In the genomic region with DNA sequence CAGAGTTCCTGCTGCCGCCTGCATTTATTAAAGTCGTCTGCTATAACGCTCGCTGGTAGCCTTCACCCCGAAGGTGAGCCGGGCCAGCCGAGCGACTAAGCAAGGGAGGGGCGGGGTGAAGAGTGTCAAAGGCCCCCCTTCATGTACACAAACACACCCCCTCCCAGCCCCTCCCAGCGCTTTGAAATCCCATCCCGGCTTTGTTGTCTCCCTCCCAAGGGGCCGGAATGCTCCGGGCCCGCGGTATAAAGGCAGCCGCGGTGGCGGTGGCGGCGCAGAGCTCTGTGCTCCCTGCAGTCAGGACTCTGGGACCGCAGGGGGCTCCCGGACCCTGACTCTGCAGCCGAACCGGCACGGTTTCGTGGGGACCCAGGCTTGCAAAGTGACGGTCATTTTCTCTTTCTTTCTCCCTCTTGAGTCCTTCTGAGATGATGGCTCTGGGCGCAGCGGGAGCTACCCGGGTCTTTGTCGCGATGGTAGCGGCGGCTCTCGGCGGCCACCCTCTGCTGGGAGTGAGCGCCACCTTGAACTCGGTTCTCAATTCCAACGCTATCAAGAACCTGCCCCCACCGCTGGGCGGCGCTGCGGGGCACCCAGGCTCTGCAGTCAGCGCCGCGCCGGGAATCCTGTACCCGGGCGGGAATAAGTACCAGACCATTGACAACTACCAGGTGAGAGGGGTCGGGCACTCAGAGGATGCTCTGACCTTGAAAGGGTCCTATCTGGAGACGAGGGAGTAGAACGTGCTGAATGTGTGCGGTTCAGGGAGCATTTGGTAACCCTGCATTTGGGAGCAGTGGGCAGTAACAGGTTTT, we compare ENCODE assay signal across 8 cellular contexts. TPM values are rescaled to one million over a fixed set of nuclear protein-coding genes. Genes with fewer than 3 reads are reported as not detected.
A peak's percentile ranks its signal among the peaks of the same experiment; 100 is the strongest.
DNase-seq lines count a peak whose midpoint lies in the region; ATAC-seq and TF ChIP-seq lines count a peak whose summit lies in the region.

A gene with protein sequence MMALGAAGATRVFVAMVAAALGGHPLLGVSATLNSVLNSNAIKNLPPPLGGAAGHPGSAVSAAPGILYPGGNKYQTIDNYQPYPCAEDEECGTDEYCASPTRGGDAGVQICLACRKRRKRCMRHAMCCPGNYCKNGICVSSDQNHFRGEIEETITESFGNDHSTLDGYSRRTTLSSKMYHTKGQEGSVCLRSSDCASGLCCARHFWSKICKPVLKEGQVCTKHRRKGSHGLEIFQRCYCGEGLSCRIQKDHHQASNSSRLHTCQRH (plus strand): TSS at position 275 of the 815 bp plus-strand sequence. CDS start 154 bp downstream, at position 429.

- peaks cover 9% of the 10 kb centered on the region in 2 donors for H3K4me1 ChIP-seq in left lung

- H3K36me3 ChIP-seq in left lung: no peaks in the 10 kb centered on the region

- peak within 1 kb of the TSS; percentile 6 for H3K27ac Mint-ChIP-seq in stimulated activated memory B cell treated with anti-CD40 and anti-IgM and Interleukin-4, amounts not matched to agents 10 μg/mL and 1 μg/mL and 100 μg/mL, for 72 hours

- no peaks in the 10 kb centered on the region for H3K36me3 Mint-ChIP-seq in stimulated activated memory B cell treated with anti-CD40 and anti-IgM and Interleukin-4, amounts not matched to agents 10 μg/mL and 1 μg/mL and 100 μg/mL, for 72 hours

- H3K9me3 Mint-ChIP-seq in stimulated activated memory B cell treated with anti-CD40 and anti-IgM and Interleukin-4, amounts not matched to agents 10 μg/mL and 1 μg/mL and 100 μg/mL, for 72 hours: no peaks in the 10 kb centered on the region

- H3K4me3 Mint-ChIP-seq in stimulated activated memory B cell treated with anti-CD40 and anti-IgM and Interleukin-4, amounts not matched to agents 10 μg/mL and 1 μg/mL and 100 μg/mL, for 72 hours: peak within 1 kb of the TSS; percentile 79

- H3K27me3 ChIP-seq in left lung: peaks cover 16 to 65% of the 10 kb centered on the region in 2 donors

- TF ChIP-seq CTCF in HFF-Myc (IDR thresholded peaks at IDR 0.05; ENCODE audit: low read depth, low read length, missing control alignments): peak; percentile 86
- peak; percentile 55 to 57 for TF ChIP-seq CTCF in left lung (IDR thresholded peaks at IDR 0.05)

- peak; percentile 95 for ATAC-seq in left lung
- peak; percentile 58 for ATAC-seq in stimulated activated memory B cell treated with anti-CD40 and anti-IgM and Interleukin-4, amounts not matched to agents 10 μg/mL and 1 μg/mL and 100 μg/mL, for 72 hours

- H3K27ac ChIP-seq in left lung: no peak within 1 kb of the TSS

- DNase-seq in ELR (ENCODE audit: low read depth) (peak; percentile 89), HFF-Myc (ENCODE audit: extremely low read depth, low read depth) (no peak), SHP77 treated with DMSO at 0.1 percent for 48 hours (lab: John Stamatoyannopoulos, UW) (peak; percentile 13), dermis blood vessel endothelial cell (peak; percentile 92), left lung (peak; percentile 60 to 87), NCI-H774 (lab: John Stamatoyannopoulos, UW) (no peak), cerebellar nuclear complex (lab: John Stamatoyannopoulos, UW) (no peak)

- no peaks in the 10 kb centered on the region for H3K9me3 ChIP-seq in left lung

- peaks cover 22% of the 10 kb centered on the region for H3K4me1 Mint-ChIP-seq in stimulated activated memory B cell treated with anti-CD40 and anti-IgM and Interleukin-4, amounts not matched to agents 10 μg/mL and 1 μg/mL and 100 μg/mL, for 72 hours

- H3K27me3 Mint-ChIP-seq in stimulated activated memory B cell treated with anti-CD40 and anti-IgM and Interleukin-4, amounts not matched to agents 10 μg/mL and 1 μg/mL and 100 μg/mL, for 72 hours: peaks cover 58% of the 10 kb centered on the region

- peak within 1 kb of the TSS; percentile 77 for H3K4me3 ChIP-seq in HFF-Myc (replicated peaks; ENCODE audit: low read depth, low read length)
- H3K4me3 ChIP-seq in left lung: peak within 1 kb of the TSS; percentile 41 to 42

- intact Hi-C loops in left lung (cut with DNase I): loop anchor here in 1 of 2 donors (5.0 kb wide), 1 partner anchor 173 kb away; no protein-coding TSS in a partner anchor

RNA-seq across cellular contexts. Expression of the gene that starts here (rescaled TPM):
- total RNA-seq in dermis blood vessel endothelial cell: 18.6 and 19.6 TPM in 2 replicates
- 10 to 100 TPM; 10.5 to 36.0 TPM for total RNA-seq in left lung

Comparison
In these comparisons a context has a peak if more than half of its experiments do, and no peak if none do; other contexts are left out.
1. DNase-seq: peak in ELR (single experiment), SHP77 treated with DMSO at 0.1 percent for 48 hours (single experiment), dermis blood vessel endothelial cell (single experiment) and left lung (2 of 2); none in HFF-Myc (single experiment), NCI-H774 (single experiment) and cerebellar nuclear complex (0 of 2).